In genomic region chr12:113751513-113751912, GRCh38 we compare ENCODE assay signal across 8 cellular contexts.
"Had no signal": no experiment of that assay in that cellular context is flagged by ENCODE, and none has a peak within 500 bp of the region (broad histone marks: within the 10 kb centered on the region; RNA-seq: fewer than 3 reads in every experiment).

No MANE protein-coding gene starts in this region.

- FAIRE-seq: G401.6, GM12878, GM12891, GM12892, GM18507, GM19239 had no signal

- H3K4me3 ChIP-seq: GM12878 had no signal

- DNase-seq: GDM1, GF-D8 had no signal

- ATAC-seq: GM12878 had no signal
